Comparison of ENCODE assay signal across 25 cellular contexts in the genomic region with DNA sequence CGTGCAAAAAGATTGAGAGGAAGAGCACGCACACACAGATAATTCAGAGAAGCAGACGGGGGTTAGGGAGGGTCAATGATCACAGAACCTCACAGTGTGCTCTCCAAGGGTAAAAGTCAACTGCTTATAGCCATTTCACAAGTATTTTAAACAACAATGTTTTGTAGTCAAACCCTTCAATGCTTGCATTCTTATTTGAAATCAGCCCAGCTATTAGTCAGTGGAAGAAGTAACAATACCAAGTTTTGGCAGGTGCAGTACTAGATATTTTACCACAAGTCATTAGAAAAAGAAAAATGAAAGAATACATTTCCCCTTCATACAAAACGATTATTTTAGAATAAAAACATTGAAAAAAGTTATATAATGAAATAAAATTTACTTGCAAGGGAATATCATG. TPM values are rescaled to one million over a fixed set of nuclear protein-coding genes. Genes with fewer than 3 reads are reported as not detected.
"Had no signal": no experiment of that assay in that cellular context is flagged by ENCODE, and none has a peak within 500 bp of the region (broad histone marks: within the 10 kb centered on the region; RNA-seq: fewer than 3 reads in every experiment).

No MANE protein-coding gene starts in this region.

- DNase-seq: KBM-7, MV-4-11, NCI-H1048, NCI-H1105, NCI-H1417, NCI-H1436 treated with DMSO at 0.1 percent for 48 hours, NCI-H1694, NCI-H1930, NCI-H2081, NCI-H2107, NCI-H2171, NCI-H226, NCI-H446, NCI-H510A, NCI-H524 treated with DMSO at 0.1 percent for 48 hours, NCI-H69, NCI-H774, Right ventricle myocardium superior, RPMI8226, SIG-M5 had no signal

- H3K9me3 ChIP-seq: SJSA1 had no signal

- H3K27me3 ChIP-seq: SJSA1 had no signal

- H3K36me3 ChIP-seq: SJSA1 had no signal

- H3K27ac ChIP-seq: SJSA1, SK-N-MC had no signal

- H3K4me3 ChIP-seq: SJSA1, SK-N-MC had no signal

RNA-seq across cellular contexts. Expression of a gene that starts 2.6 kb away (rescaled TPM):
- total RNA-seq: HT-29, LHCN-M2, MCF 10A, Right ventricle myocardium superior, SJSA1 had no signal
